Comparison of ENCODE assay signal across 1 cellular context in genomic region chr4:130322439-130322838, GRCh38.
TF ChIP-seq lines count a peak whose summit lies in the region.

No MANE protein-coding gene starts in this region.

TF ChIP-seq in GM23338, 12 proteins besides CTCF, POLR2A, EP300 and RAD21:
- TF ChIP-seq ETS1 (IDR thresholded peaks at IDR 0.05) (no peak), JUNB (IDR thresholded peaks at IDR 0.05; ENCODE audit: unreplicated experiment) (no peak), CREB1 (CRISPR knock-in tag; IDR thresholded peaks at IDR 0.05; ENCODE audit: low read depth) (no peak), NANOG (IDR thresholded peaks at IDR 0.05; ENCODE audit: borderline replicate concordance) (no peak), ZNF462 (CRISPR knock-in tag; IDR thresholded peaks at IDR 0.05) (no peak)
TF ChIP-seq in GM23338: peak in this region for 0.
